Comparison of ENCODE assay signal across 7 cellular contexts in genomic region chr12:14032191-14032590, GRCh38. TPM values are rescaled to one million over a fixed set of nuclear protein-coding genes. Genes with fewer than 3 reads are reported as not detected.
"Had no signal": no experiment of that assay in that cellular context is flagged by ENCODE, and none has a peak within 500 bp of the region (broad histone marks: within the 10 kb centered on the region; RNA-seq: fewer than 3 reads in every experiment).

No MANE protein-coding gene starts in this region.

RNA-seq across cellular contexts. Expression of gene GRIN2B, which starts 50.8 kb away (rescaled TPM):
- total RNA-seq: PC-3, PC-9, Right ventricle myocardium inferior, RPMI7951, SJSA1, T-cell had no signal
- polyA plus RNA-seq: SK-N-SH had no signal
